8 cellular contexts compared by ENCODE assay signal in the genomic region with DNA sequence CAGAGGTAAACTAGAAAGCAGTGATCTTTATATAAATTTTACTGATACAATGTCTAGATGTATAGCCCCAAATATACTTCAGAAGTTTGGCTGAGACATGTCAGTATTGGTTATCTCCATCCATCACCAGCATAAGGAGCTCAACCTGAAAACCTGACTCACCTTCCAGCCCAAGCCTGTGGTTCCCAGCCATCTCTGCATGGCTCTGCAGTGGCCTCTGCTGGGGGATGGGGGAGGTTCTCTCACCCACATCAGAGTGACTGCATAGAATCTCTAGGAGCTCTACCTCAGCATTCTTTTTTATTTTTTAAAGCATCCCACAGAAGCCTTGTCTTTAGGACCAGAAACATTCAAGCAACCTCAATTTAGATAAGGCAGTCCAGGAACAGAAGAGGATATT. TPM values are rescaled to one million over a fixed set of nuclear protein-coding genes. Genes with fewer than 3 reads are reported as not detected.
DNase-seq lines count a peak whose midpoint lies in the region; ATAC-seq and TF ChIP-seq lines count a peak whose summit lies in the region.

No MANE protein-coding gene starts in this region.

- no peak overlapping the region for H2AFZ ChIP-seq in hepatocyte

- no peak overlapping the region for H3K4me2 ChIP-seq in hepatocyte

- TF ChIP-seq CTCF in BE2C (IDR thresholded peaks at IDR 0.05; ENCODE audit: low read depth, low read length) (peak; percentile 82), hepatocyte (IDR thresholded peaks at IDR 0.05; ENCODE audit: poor library complexity) (peak; percentile 53), omental fat pad (IDR thresholded peaks at IDR 0.05) (no peak)

- H3K9me3 ChIP-seq in BE2C (no peaks in the 10 kb centered on the region), hepatocyte (ENCODE audit: low read depth) (no peaks in the 10 kb centered on the region)

- DNase-seq in BE2C (peak; percentile 65), RPMI7951 (ENCODE audit: low read depth) (peak; percentile 26), hepatocyte (ENCODE audit: low spot score) (peak; percentile 71), omental fat pad (ENCODE audit: low spot score) (no peak)
- peak in 3 of 4 experiments; percentile 21 to 62 (median 41) for DNase-seq in activated naive CD4-positive, alpha-beta T cell (lab: John Stamatoyannopoulos, UW)
- DNase-seq in stimulated activated CD4-positive, alpha-beta T cell treated with anti-CD3 and anti-CD28 coated beads, TNF-alpha, amount 100 ng/mL, for 1 hour (ENCODE audit: low read depth in 3 of 3, low spot score in 1 of 3): peak; percentile 39 to 62 (median 60)

- no peaks in the 10 kb centered on the region for H3K27me3 ChIP-seq in BE2C
- H3K27me3 ChIP-seq in hepatocyte: no peaks in the 10 kb centered on the region

- H3K4me1 ChIP-seq in BE2C: peaks cover under 1% of the 10 kb centered on the region; the same call in 1 of the 2 replicates
- no peaks in the 10 kb centered on the region for H3K4me1 ChIP-seq in hepatocyte (ENCODE audit: insufficient read depth)

- no peaks in the 10 kb centered on the region for H3K36me3 ChIP-seq in BE2C
- H3K36me3 ChIP-seq in hepatocyte (replicated peaks; ENCODE audit: insufficient read depth, low read depth): no peaks in the 10 kb centered on the region

- peaks cover 100% of the 10 kb centered on the region for H4K20me1 ChIP-seq in hepatocyte (ENCODE audit: insufficient read depth, poor library complexity, severe bottlenecking)

- no peaks in the 10 kb centered on the region for H3K9me2 ChIP-seq in hepatocyte (replicated peaks; ENCODE audit: insufficient read depth)

- peaks cover 100% of the 10 kb centered on the region for H3K79me2 ChIP-seq in hepatocyte

- ATAC-seq in GM18868 (IDR thresholded peaks at IDR 0.05; ENCODE audit: unreplicated experiment) (peak; percentile 94), HG03108 (IDR thresholded peaks at IDR 0.05; ENCODE audit: unreplicated experiment) (peak; percentile 85), omental fat pad (ENCODE audit: low FRiP score) (no peak)

- H3K4me3 ChIP-seq in BE2C (ENCODE audit: low read depth, low read length) (no peak overlapping the region), hepatocyte (no peak overlapping the region)

- no peak overlapping the region for H3K27ac ChIP-seq in hepatocyte

RNA-seq across cellular contexts. Expression of a gene that starts 27.3 kb away (rescaled TPM):
- polyA plus RNA-seq in BE2C (2012; ENCODE audit: insufficient read depth, insufficient read length, low read depth): 70.9 TPM
- total RNA-seq in RPMI7951 (2014; rRNA removed; shearing (Covaris generic)): 25.1 and 46.9 TPM in 2 replicates
- total RNA-seq in hepatocyte (40.8 and 44.2 TPM in 2 replicates), omental fat pad (100 to 1,000 TPM in 2 of 4 donors, 10 to 100 TPM in 2; 71.2 to 138 (median 97.0) TPM)
- polyA plus RNA-seq in hepatocyte: 38.0 and 46.7 TPM in 2 replicates

RNA-seq across cellular contexts. Expression of a gene that starts 54.3 kb away (rescaled TPM):
- not detected for polyA plus RNA-seq in BE2C (2012; ENCODE audit: insufficient read depth, insufficient read length, low read depth)
- total RNA-seq in RPMI7951 (2014; rRNA removed; shearing (Covaris generic)): not detected in 2 replicates
- total RNA-seq in hepatocyte: not detected in 2 replicates
- not detected in 2 replicates for polyA plus RNA-seq in hepatocyte
- not detected for total RNA-seq in omental fat pad

Comparison
In these comparisons a context has a peak if more than half of its experiments do, and no peak if none do; other contexts are left out.
1. CTCF ChIP-seq: peak in BE2C (single experiment) and hepatocyte (single experiment); none in omental fat pad (0 of 3).